ENCODE assay signal across 3 cellular contexts in genomic region chr9:129493714-129494047, GRCh38.
TF ChIP-seq lines count a peak whose summit lies in the region.

No MANE protein-coding gene starts in this region.

TF ChIP-seq in liver, 16 proteins besides CTCF, POLR2A, EP300 and RAD21:
- TF ChIP-seq, protein P1, sequence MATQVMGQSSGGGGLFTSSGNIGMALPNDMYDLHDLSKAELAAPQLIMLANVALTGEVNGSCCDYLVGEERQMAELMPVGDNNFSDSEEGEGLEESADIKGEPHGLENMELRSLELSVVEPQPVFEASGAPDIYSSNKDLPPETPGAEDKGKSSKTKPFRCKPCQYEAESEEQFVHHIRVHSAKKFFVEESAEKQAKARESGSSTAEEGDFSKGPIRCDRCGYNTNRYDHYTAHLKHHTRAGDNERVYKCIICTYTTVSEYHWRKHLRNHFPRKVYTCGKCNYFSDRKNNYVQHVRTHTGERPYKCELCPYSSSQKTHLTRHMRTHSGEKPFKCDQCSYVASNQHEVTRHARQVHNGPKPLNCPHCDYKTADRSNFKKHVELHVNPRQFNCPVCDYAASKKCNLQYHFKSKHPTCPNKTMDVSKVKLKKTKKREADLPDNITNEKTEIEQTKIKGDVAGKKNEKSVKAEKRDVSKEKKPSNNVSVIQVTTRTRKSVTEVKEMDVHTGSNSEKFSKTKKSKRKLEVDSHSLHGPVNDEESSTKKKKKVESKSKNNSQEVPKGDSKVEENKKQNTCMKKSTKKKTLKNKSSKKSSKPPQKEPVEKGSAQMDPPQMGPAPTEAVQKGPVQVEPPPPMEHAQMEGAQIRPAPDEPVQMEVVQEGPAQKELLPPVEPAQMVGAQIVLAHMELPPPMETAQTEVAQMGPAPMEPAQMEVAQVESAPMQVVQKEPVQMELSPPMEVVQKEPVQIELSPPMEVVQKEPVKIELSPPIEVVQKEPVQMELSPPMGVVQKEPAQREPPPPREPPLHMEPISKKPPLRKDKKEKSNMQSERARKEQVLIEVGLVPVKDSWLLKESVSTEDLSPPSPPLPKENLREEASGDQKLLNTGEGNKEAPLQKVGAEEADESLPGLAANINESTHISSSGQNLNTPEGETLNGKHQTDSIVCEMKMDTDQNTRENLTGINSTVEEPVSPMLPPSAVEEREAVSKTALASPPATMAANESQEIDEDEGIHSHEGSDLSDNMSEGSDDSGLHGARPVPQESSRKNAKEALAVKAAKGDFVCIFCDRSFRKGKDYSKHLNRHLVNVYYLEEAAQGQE (IDR thresholded peaks at IDR 0.05): no peak
- TF ChIP-seq HNF4G (IDR thresholded peaks at IDR 0.05): no peak
- TF ChIP-seq EGR1 (IDR thresholded peaks at IDR 0.05; ENCODE audit: low read depth in 2 of 2): no peak
- TF ChIP-seq RXRA (IDR thresholded peaks at IDR 0.05): no peak
- TF ChIP-seq HNF4A (conservative IDR thresholded peaks at IDR 0.05): no peak
- no peak for TF ChIP-seq TAF1 (conservative IDR thresholded peaks at IDR 0.05)
- TF ChIP-seq JUND (IDR thresholded peaks at IDR 0.05): no peak
- TF ChIP-seq FOXA2 (IDR thresholded peaks at IDR 0.05): no peak
- TF ChIP-seq YY1 (IDR thresholded peaks at IDR 0.05): no peak
- TF ChIP-seq FOXA1 (IDR thresholded peaks at IDR 0.05): no peak
TF ChIP-seq in liver: peak in this region for 0.

TF ChIP-seq in HepG2, 621 proteins besides CTCF, POLR2A, EP300 and RAD21 (continued from another document):
- TF ChIP-seq, protein P2, sequence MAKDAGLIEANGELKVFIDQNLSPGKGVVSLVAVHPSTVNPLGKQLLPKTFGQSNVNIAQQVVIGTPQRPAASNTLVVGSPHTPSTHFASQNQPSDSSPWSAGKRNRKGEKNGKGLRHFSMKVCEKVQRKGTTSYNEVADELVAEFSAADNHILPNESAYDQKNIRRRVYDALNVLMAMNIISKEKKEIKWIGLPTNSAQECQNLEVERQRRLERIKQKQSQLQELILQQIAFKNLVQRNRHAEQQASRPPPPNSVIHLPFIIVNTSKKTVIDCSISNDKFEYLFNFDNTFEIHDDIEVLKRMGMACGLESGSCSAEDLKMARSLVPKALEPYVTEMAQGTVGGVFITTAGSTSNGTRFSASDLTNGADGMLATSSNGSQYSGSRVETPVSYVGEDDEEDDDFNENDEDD (CRISPR knock-in tag; IDR thresholded peaks at IDR 0.05; ENCODE audit: borderline replicate concordance): no peak
- no peak for TF ChIP-seq ZKSCAN5 (CRISPR knock-in tag; IDR thresholded peaks at IDR 0.05)
- TF ChIP-seq ZFP90 (CRISPR knock-in tag; IDR thresholded peaks at IDR 0.05; ENCODE audit: borderline replicate concordance): no peak
- TF ChIP-seq MIER2 (CRISPR knock-in tag; IDR thresholded peaks at IDR 0.05): no peak
- no peak for TF ChIP-seq STAT5B (CRISPR knock-in tag; IDR thresholded peaks at IDR 0.05)
- no peak for TF ChIP-seq SAP130 (CRISPR knock-in tag; IDR thresholded peaks at IDR 0.05; ENCODE audit: low read depth)
- TF ChIP-seq, protein P3, sequence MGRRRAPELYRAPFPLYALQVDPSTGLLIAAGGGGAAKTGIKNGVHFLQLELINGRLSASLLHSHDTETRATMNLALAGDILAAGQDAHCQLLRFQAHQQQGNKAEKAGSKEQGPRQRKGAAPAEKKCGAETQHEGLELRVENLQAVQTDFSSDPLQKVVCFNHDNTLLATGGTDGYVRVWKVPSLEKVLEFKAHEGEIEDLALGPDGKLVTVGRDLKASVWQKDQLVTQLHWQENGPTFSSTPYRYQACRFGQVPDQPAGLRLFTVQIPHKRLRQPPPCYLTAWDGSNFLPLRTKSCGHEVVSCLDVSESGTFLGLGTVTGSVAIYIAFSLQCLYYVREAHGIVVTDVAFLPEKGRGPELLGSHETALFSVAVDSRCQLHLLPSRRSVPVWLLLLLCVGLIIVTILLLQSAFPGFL (CRISPR knock-in tag; IDR thresholded peaks at IDR 0.05): no peak
- TF ChIP-seq ASH2L (IDR thresholded peaks at IDR 0.05; ENCODE audit: insufficient read length, low read depth, low read length): no peak
- TF ChIP-seq ZSCAN29 (CRISPR knock-in tag; conservative IDR thresholded peaks at IDR 0.05): no peak
- TF ChIP-seq ZKSCAN1 (IDR thresholded peaks at IDR 0.05; ENCODE audit: low read length): no peak
- no peak for TF ChIP-seq ZNF160 (CRISPR knock-in tag; IDR thresholded peaks at IDR 0.05)
- TF ChIP-seq SALL2 (CRISPR knock-in tag; IDR thresholded peaks at IDR 0.05): no peak
- TF ChIP-seq ZNF549 (CRISPR knock-in tag; IDR thresholded peaks at IDR 0.05): no peak

TF ChIP-seq in neural cell, 6 proteins besides CTCF, POLR2A, EP300 and RAD21:
- TF ChIP-seq, protein P1 (IDR thresholded peaks at IDR 0.05; ENCODE audit: borderline replicate concordance): no peak
- TF ChIP-seq SMC3 (conservative IDR thresholded peaks at IDR 0.05; ENCODE audit: poor library complexity) (no peak), EZH2 (IDR thresholded peaks at IDR 0.05; ENCODE audit: borderline replicate concordance, insufficient read depth, low read length, poor library complexity, severe bottlenecking) (no peak)
